In genomic region chr11:35714882-35715612, GRCh38 we compare ENCODE assay signal across 1 cellular context.
TF ChIP-seq lines count a peak whose summit lies in the region.

No MANE protein-coding gene starts in this region.

TF ChIP-seq in GM12878, 131 proteins besides CTCF, POLR2A, EP300 and RAD21 (continued from another document and continues in another):
- TF ChIP-seq, protein P1, sequence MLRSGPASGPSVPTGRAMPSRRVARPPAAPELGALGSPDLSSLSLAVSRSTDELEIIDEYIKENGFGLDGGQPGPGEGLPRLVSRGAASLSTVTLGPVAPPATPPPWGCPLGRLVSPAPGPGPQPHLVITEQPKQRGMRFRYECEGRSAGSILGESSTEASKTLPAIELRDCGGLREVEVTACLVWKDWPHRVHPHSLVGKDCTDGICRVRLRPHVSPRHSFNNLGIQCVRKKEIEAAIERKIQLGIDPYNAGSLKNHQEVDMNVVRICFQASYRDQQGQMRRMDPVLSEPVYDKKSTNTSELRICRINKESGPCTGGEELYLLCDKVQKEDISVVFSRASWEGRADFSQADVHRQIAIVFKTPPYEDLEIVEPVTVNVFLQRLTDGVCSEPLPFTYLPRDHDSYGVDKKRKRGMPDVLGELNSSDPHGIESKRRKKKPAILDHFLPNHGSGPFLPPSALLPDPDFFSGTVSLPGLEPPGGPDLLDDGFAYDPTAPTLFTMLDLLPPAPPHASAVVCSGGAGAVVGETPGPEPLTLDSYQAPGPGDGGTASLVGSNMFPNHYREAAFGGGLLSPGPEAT (IDR thresholded peaks at IDR 0.05; ENCODE audit: low read depth) = no peak
- TF ChIP-seq PAX5 (IDR thresholded peaks at IDR 0.05; ENCODE audit: borderline replicate concordance, low read depth, low read length) (no peak), SPI1 (IDR thresholded peaks at IDR 0.05; ENCODE audit: borderline replicate concordance, insufficient read depth, low read depth, low read length) (no peak), BACH1 (IDR thresholded peaks at IDR 0.05; ENCODE audit: borderline replicate concordance) (no peak), BCLAF1 (IDR thresholded peaks at IDR 0.05) (no peak), POLR2AphosphoS2 (IDR thresholded peaks at IDR 0.05; ENCODE audit: low read depth, low read length) (no peak), ZBED1 (IDR thresholded peaks at IDR 0.05; ENCODE audit: borderline replicate concordance) (no peak), SIX5 (IDR thresholded peaks at IDR 0.05; ENCODE audit: low read depth, low read length, severe bottlenecking) (no peak), RELA (IDR thresholded peaks at IDR 0.05; ENCODE audit: borderline replicate concordance, partially characterized antibody) (no peak), TAF1 (IDR thresholded peaks at IDR 0.05; ENCODE audit: borderline replicate concordance, low read depth, low read length) (no peak), TCF7 (IDR thresholded peaks at IDR 0.05; ENCODE audit: borderline replicate concordance) (no peak), NRF1 (conservative IDR thresholded peaks at IDR 0.05; ENCODE audit: low read depth, low read length) (no peak), TARDBP (IDR thresholded peaks at IDR 0.05; ENCODE audit: borderline replicate concordance) (no peak), RAD51 (IDR thresholded peaks at IDR 0.05) (no peak), CREM (IDR thresholded peaks at IDR 0.05; ENCODE audit: low read depth) (no peak), SIN3A (IDR thresholded peaks at IDR 0.05; ENCODE audit: low read depth, low read length) (0 out of 2 replicates have a peak, but pooled peaks have one; percentile 37), SMARCA5 (IDR thresholded peaks at IDR 0.05) (no peak), ZBTB33 (IDR thresholded peaks at IDR 0.05) (no peak), ZSCAN29 (IDR thresholded peaks at IDR 0.05) (no peak), CBX5 (IDR thresholded peaks at IDR 0.05; ENCODE audit: low read depth) (0 out of 2 replicates have a peak, but pooled peaks have one; percentile 40), ZZZ3 (IDR thresholded peaks at IDR 0.05; ENCODE audit: control insufficient read depth, insufficient read length, low read depth) (no peak), STAT1 (conservative IDR thresholded peaks at IDR 0.05) (no peak), ZNF274 (IDR thresholded peaks at IDR 0.05; ENCODE audit: insufficient read depth, insufficient read length) (no peak), MTA2 (IDR thresholded peaks at IDR 0.05; ENCODE audit: low read depth) (0 out of 2 replicates have a peak, but pooled peaks have one; percentile 25), SP1 (IDR thresholded peaks at IDR 0.05; ENCODE audit: low read depth, low read length) (no peak), IRF3 (IDR thresholded peaks at IDR 0.05) (no peak), DPF2 (IDR thresholded peaks at IDR 0.05) (peak; percentile 35; the same call in 1 of the 2 replicates), MYC (IDR thresholded peaks at IDR 0.05; ENCODE audit: insufficient read depth, insufficient read length, insufficient replicate concordance, low read length, severe bottlenecking) (no peak), MTA3 (IDR thresholded peaks at IDR 0.05; ENCODE audit: borderline replicate concordance, low read length) (no peak), LARP7 (IDR thresholded peaks at IDR 0.05) (no peak), IRF4 (IDR thresholded peaks at IDR 0.05; ENCODE audit: low read depth, low read length) (peak; percentile 78), STAT3 (IDR thresholded peaks at IDR 0.05; ENCODE audit: low read depth, low read length) (0 out of 2 replicates have a peak, but pooled peaks have one; percentile 26), NR2C2 (IDR thresholded peaks at IDR 0.05; ENCODE audit: borderline replicate concordance, control insufficient read depth, insufficient read length, low read depth) (no peak), ATF7 (IDR thresholded peaks at IDR 0.05; ENCODE audit: low read depth) (peak; percentile 26; the same call in 1 of the 2 replicates), EZH2 (IDR thresholded peaks at IDR 0.05; ENCODE audit: borderline replicate concordance, control insufficient read depth, low read depth, low read length) (no peak), MEF2B (IDR thresholded peaks at IDR 0.05; ENCODE audit: partially characterized antibody, poor library complexity, severe bottlenecking) (peak; percentile 77), E2F4 (IDR thresholded peaks at IDR 0.05; ENCODE audit: low read depth, low read length) (no peak), PML (IDR thresholded peaks at IDR 0.05; ENCODE audit: low read length) (no peak), FOXK2 (IDR thresholded peaks at IDR 0.05) (no peak), YY1 (IDR thresholded peaks at IDR 0.05; ENCODE audit: low read depth, low read length) (no peak), HDAC6 (IDR thresholded peaks at IDR 0.05; ENCODE audit: unreplicated experiment) (no peak), BCL3 (IDR thresholded peaks at IDR 0.05; ENCODE audit: borderline replicate concordance, insufficient read depth, low read depth, low read length, poor library complexity, severe bottlenecking) (no peak)
- TF ChIP-seq, protein P2, sequence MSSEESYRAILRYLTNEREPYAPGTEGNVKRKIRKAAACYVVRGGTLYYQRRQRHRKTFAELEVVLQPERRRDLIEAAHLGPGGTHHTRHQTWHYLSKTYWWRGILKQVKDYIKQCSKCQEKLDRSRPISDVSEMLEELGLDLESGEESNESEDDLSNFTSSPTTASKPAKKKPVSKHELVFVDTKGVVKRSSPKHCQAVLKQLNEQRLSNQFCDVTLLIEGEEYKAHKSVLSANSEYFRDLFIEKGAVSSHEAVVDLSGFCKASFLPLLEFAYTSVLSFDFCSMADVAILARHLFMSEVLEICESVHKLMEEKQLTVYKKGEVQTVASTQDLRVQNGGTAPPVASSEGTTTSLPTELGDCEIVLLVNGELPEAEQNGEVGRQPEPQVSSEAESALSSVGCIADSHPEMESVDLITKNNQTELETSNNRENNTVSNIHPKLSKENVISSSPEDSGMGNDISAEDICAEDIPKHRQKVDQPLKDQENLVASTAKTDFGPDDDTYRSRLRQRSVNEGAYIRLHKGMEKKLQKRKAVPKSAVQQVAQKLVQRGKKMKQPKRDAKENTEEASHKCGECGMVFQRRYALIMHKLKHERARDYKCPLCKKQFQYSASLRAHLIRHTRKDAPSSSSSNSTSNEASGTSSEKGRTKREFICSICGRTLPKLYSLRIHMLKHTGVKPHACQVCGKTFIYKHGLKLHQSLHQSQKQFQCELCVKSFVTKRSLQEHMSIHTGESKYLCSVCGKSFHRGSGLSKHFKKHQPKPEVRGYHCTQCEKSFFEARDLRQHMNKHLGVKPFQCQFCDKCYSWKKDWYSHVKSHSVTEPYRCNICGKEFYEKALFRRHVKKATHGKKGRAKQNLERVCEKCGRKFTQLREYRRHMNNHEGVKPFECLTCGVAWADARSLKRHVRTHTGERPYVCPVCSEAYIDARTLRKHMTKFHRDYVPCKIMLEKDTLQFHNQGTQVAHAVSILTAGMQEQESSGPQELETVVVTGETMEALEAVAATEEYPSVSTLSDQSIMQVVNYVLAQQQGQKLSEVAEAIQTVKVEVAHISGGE (CRISPR knock-in tag; IDR thresholded peaks at IDR 0.05) = no peak
- TF ChIP-seq, protein P3, sequence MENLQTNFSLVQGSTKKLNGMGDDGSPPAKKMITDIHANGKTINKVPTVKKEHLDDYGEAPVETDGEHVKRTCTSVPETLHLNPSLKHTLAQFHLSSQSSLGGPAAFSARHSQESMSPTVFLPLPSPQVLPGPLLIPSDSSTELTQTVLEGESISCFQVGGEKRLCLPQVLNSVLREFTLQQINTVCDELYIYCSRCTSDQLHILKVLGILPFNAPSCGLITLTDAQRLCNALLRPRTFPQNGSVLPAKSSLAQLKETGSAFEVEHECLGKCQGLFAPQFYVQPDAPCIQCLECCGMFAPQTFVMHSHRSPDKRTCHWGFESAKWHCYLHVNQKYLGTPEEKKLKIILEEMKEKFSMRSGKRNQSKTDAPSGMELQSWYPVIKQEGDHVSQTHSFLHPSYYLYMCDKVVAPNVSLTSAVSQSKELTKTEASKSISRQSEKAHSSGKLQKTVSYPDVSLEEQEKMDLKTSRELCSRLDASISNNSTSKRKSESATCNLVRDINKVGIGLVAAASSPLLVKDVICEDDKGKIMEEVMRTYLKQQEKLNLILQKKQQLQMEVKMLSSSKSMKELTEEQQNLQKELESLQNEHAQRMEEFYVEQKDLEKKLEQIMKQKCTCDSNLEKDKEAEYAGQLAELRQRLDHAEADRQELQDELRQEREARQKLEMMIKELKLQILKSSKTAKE (IDR thresholded peaks at IDR 0.05; ENCODE audit: low read depth, poor library complexity, severe bottlenecking) = no peak
- TF ChIP-seq, protein P4, sequence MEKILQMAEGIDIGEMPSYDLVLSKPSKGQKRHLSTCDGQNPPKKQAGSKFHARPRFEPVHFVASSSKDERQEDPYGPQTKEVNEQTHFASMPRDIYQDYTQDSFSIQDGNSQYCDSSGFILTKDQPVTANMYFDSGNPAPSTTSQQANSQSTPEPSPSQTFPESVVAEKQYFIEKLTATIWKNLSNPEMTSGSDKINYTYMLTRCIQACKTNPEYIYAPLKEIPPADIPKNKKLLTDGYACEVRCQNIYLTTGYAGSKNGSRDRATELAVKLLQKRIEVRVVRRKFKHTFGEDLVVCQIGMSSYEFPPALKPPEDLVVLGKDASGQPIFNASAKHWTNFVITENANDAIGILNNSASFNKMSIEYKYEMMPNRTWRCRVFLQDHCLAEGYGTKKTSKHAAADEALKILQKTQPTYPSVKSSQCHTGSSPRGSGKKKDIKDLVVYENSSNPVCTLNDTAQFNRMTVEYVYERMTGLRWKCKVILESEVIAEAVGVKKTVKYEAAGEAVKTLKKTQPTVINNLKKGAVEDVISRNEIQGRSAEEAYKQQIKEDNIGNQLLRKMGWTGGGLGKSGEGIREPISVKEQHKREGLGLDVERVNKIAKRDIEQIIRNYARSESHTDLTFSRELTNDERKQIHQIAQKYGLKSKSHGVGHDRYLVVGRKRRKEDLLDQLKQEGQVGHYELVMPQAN (conservative IDR thresholded peaks at IDR 0.05) = no peak
- TF ChIP-seq, protein P5, sequence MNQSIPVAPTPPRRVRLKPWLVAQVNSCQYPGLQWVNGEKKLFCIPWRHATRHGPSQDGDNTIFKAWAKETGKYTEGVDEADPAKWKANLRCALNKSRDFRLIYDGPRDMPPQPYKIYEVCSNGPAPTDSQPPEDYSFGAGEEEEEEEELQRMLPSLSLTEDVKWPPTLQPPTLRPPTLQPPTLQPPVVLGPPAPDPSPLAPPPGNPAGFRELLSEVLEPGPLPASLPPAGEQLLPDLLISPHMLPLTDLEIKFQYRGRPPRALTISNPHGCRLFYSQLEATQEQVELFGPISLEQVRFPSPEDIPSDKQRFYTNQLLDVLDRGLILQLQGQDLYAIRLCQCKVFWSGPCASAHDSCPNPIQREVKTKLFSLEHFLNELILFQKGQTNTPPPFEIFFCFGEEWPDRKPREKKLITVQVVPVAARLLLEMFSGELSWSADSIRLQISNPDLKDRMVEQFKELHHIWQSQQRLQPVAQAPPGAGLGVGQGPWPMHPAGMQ (IDR thresholded peaks at IDR 0.05; ENCODE audit: borderline replicate concordance) = no peak
